Comparison of ENCODE assay signal across 9 cellular contexts in genomic region chr19:42066075-42066754, GRCh38. TPM values are rescaled to one million over a fixed set of nuclear protein-coding genes. Genes with fewer than 3 reads are reported as not detected.
DNase-seq lines count a peak whose midpoint lies in the region; TF ChIP-seq lines count a peak whose summit lies in the region.
"Had no signal": no experiment of that assay in that cellular context is flagged by ENCODE, and none has a peak within 500 bp of the region (broad histone marks: within the 10 kb centered on the region; RNA-seq: fewer than 3 reads in every experiment).

No MANE protein-coding gene starts in this region.

- H3K9me2 ChIP-seq in neural cell (ENCODE audit: insufficient read depth, low read length), result no peaks in the 10 kb centered on the region

- peak overlapping the region; percentile 96 for H3K9ac ChIP-seq in neural cell (ENCODE audit: low read length)

- peak overlapping the region; percentile 92 for H3K27ac ChIP-seq in neural cell (ENCODE audit: low read length)
- H3K27ac ChIP-seq: 22Rv1 had no signal

- H3K4me2 ChIP-seq in neural cell (ENCODE audit: low read length), result peak overlapping the region; percentile 68

- no peaks in the 10 kb centered on the region for H3K9me3 ChIP-seq in neural cell (ENCODE audit: low read length)

- H3K79me2 ChIP-seq in neural cell (replicated peaks; ENCODE audit: insufficient read depth, low read length), result peaks cover 58% of the 10 kb centered on the region

- H3K4me3 ChIP-seq in neural cell (ENCODE audit: low read length), result peak overlapping the region; percentile 90

- TF ChIP-seq RAD21 in neural cell (conservative IDR thresholded peaks at IDR 0.05), result no peak

- no peak for TF ChIP-seq EP300 in neural cell (conservative IDR thresholded peaks at IDR 0.05; ENCODE audit: poor library complexity, severe bottlenecking)

- peaks cover 3% of the 10 kb centered on the region for H3F3A ChIP-seq in neural cell (ENCODE audit: insufficient read depth, low read length, poor library complexity, severe bottlenecking)

- no peaks in the 10 kb centered on the region for H3K36me3 ChIP-seq in neural cell (ENCODE audit: insufficient read depth, low read length)

- H4K20me1 ChIP-seq in neural cell (ENCODE audit: insufficient read depth), result no peaks in the 10 kb centered on the region

- no peak for TF ChIP-seq CTCF in neural cell (IDR thresholded peaks at IDR 0.05; ENCODE audit: poor library complexity, severe bottlenecking)

- H3K27me3 ChIP-seq in neural cell (ENCODE audit: insufficient read depth, low read depth, low read length), result no peaks in the 10 kb centered on the region

- DNase-seq in DMS79 treated with DMSO at 0.1 percent for 48 hours (lab: John Stamatoyannopoulos, UW) (peak; percentile 40), DMS79 (lab: John Stamatoyannopoulos, UW) (no peak), NCI-H1048 (lab: John Stamatoyannopoulos, UW) (peak; percentile 37), amygdala (lab: John Stamatoyannopoulos, UW) (peak in 34 of 56 donors; percentile 10 to 71 (median 45)), activated gamma-delta T cell (lab: John Stamatoyannopoulos, UW) (no peak), NCI-H1092 treated with DMSO at 0.1 percent for 48 hours (lab: John Stamatoyannopoulos, UW) (no peak), GOT3 (lab: John Stamatoyannopoulos, UW) (no peak)

- H2AFZ ChIP-seq in neural cell (ENCODE audit: low read depth, low read length), result no peak overlapping the region

TF ChIP-seq in neural cell, 6 proteins besides CTCF, POLR2A, EP300 and RAD21:
- TF ChIP-seq EZH2 (IDR thresholded peaks at IDR 0.05; ENCODE audit: borderline replicate concordance, insufficient read depth, low read length, poor library complexity, severe bottlenecking) (no peak), MXI1 (conservative IDR thresholded peaks at IDR 0.05; ENCODE audit: poor library complexity, severe bottlenecking) (no peak), TAF1 (IDR thresholded peaks at IDR 0.05; ENCODE audit: low read depth) (no peak), POLR2AphosphoS5 (IDR thresholded peaks at IDR 0.05) (peak; percentile 13), SMC3 (conservative IDR thresholded peaks at IDR 0.05; ENCODE audit: poor library complexity) (no peak), REST (IDR thresholded peaks at IDR 0.05; ENCODE audit: borderline replicate concordance) (peak; percentile 72)

RNA-seq across cellular contexts. Expression of gene GRIK5, which starts 3.8 kb away (rescaled TPM):
- polyA plus RNA-seq in neural cell, result 22.4 and 28.3 TPM in 2 replicates
- 25.6 and 26.6 TPM in 2 replicates for polyA minus RNA-seq in neural cell

RNA-seq across cellular contexts. Expression of gene ZNF574, which starts 9.8 kb away (rescaled TPM):
- 7.0 and 11.0 TPM in 2 replicates for polyA plus RNA-seq in neural cell
- polyA minus RNA-seq in neural cell, result 27.1 and 29.7 TPM in 2 replicates

Comparison
In these comparisons a context has a peak if more than half of its experiments do, and no peak if none do; other contexts are left out.
1. DNase-seq: peak in DMS79 treated with DMSO at 0.1 percent for 48 hours (single experiment), NCI-H1048 (single experiment) and amygdala (34 of 56); none in DMS79 (single experiment), activated gamma-delta T cell (single experiment), NCI-H1092 treated with DMSO at 0.1 percent for 48 hours (single experiment) and GOT3 (single experiment).